Comparison of ENCODE assay signal across 28 cellular contexts in genomic region chr17:47290870-47291241, GRCh38. TPM values are rescaled to one million over a fixed set of nuclear protein-coding genes. Genes with fewer than 3 reads are reported as not detected.
"Had no signal": no experiment of that assay in that cellular context is flagged by ENCODE, and none has a peak within 500 bp of the region (broad histone marks: within the 10 kb centered on the region; RNA-seq: fewer than 3 reads in every experiment).

No MANE protein-coding gene starts in this region.

- H3K4me2 ChIP-seq: smooth muscle cell had no signal

- ATAC-seq: gastroesophageal sphincter; left lung; lower lobe of right lung; pancreas; right cardiac atrium; stimulated activated effector memory CD8-positive, alpha-beta T cell treated with anti-CD3 and anti-CD28 coated beads, Interleukin-12 subunit alpha, Interleukin-12 subunit beta, amount 100 ng/mL, for 72 hours; stimulated activated naive CD8-positive, alpha-beta T cell treated with anti-CD3 and anti-CD28 coated beads, Interleukin-15, Interleukin-2, amounts not matched to agents 100 U/mL and 50 U/mL, for 24 hours had no signal

- H3K27me3 Mint-ChIP-seq: memory B cell, naive B cell had no signal

- H3K27ac ChIP-seq: dorsolateral prefrontal cortex, epithelial cell of prostate, esophagus squamous epithelium, gastroesophageal sphincter, left lung, lower lobe of right lung, pancreas, suprapubic skin, upper lobe of left lung, uterus had no signal

- H3K27me3 ChIP-seq: dorsolateral prefrontal cortex, esophagus squamous epithelium, gastroesophageal sphincter, left lung, pancreas, suprapubic skin, tibial artery, upper lobe of left lung, uterus had no signal

- H3K36me3 Mint-ChIP-seq: immature natural killer cell; memory B cell; naive B cell; stimulated activated effector memory CD8-positive, alpha-beta T cell treated with anti-CD3 and anti-CD28 coated beads, Interleukin-12 subunit alpha, Interleukin-12 subunit beta, amount 100 ng/mL, for 72 hours had no signal

- H3K36me3 ChIP-seq: lower lobe of right lung, pancreas, upper lobe of left lung, uterus had no signal

- H3K4me1 Mint-ChIP-seq: immature natural killer cell had no signal

- H3K9me3 Mint-ChIP-seq: immature natural killer cell; memory B cell; nephron; stimulated activated effector memory CD8-positive, alpha-beta T cell treated with anti-CD3 and anti-CD28 coated beads, Interleukin-12 subunit alpha, Interleukin-12 subunit beta, amount 100 ng/mL, for 72 hours had no signal

- H3K9me3 ChIP-seq: esophagus squamous epithelium, gastroesophageal sphincter, left lung, lower lobe of right lung, pancreas, suprapubic skin, tibial artery, upper lobe of left lung, uterus had no signal

- H3K4me1 ChIP-seq: left lung, pancreas, upper lobe of left lung had no signal

- DNase-seq: cortex of kidney; dorsolateral prefrontal cortex; effector CD8-positive, alpha-beta T cell; esophagus squamous epithelium; foreskin fibroblast; glutamatergic neuron; immature natural killer cell; left lung; lower lobe of right lung; naive B cell; occipital lobe; pancreas; right cardiac atrium; stimulated activated CD4-positive, alpha-beta T cell treated with anti-CD3 and anti-CD28 coated beads, Interleukin-4, amount 100 ng/mL, for 1 hour; stimulated activated CD8-positive, alpha-beta memory T cell treated with anti-CD3 and anti-CD28 coated beads, Interleukin-4, amount 100 ng/mL, for 48 hours; stimulated activated naive CD8-positive, alpha-beta T cell treated with anti-CD3 and anti-CD28 coated beads, Interleukin-15, Interleukin-2, amounts not matched to agents 100 U/mL and 50 U/mL, for 24 hours; tibial artery; upper lobe of left lung; uterus had no signal

- H3K27ac Mint-ChIP-seq: immature natural killer cell, memory B cell, progenitor cell of endocrine pancreas had no signal

- H3K4me3 Mint-ChIP-seq: immature natural killer cell; memory B cell; naive B cell; nephron; stimulated activated effector memory CD8-positive, alpha-beta T cell treated with anti-CD3 and anti-CD28 coated beads, Interleukin-12 subunit alpha, Interleukin-12 subunit beta, amount 100 ng/mL, for 72 hours had no signal

- H3K4me3 ChIP-seq: dorsolateral prefrontal cortex, esophagus squamous epithelium, gastroesophageal sphincter, left lung, lower lobe of right lung, pancreas, smooth muscle cell, suprapubic skin, tibial artery, upper lobe of left lung, uterus had no signal

RNA-seq across cellular contexts. Expression of gene ITGB3, which starts 37.2 kb away (rescaled TPM):
- total RNA-seq: progenitor cell of endocrine pancreas had no signal
- polyA plus RNA-seq: keratinocyte had no signal
